Comparison of ENCODE assay signal across 20 cellular contexts in genomic region chr1:15196069-15196468, GRCh38. TPM values are rescaled to one million over a fixed set of nuclear protein-coding genes. Genes with fewer than 3 reads are reported as not detected.
A peak's percentile ranks its signal among the peaks of the same experiment; 100 is the strongest.
DNase-seq lines count a peak whose midpoint lies in the region; ATAC-seq, FAIRE-seq and TF ChIP-seq lines count a peak whose summit lies in the region.
"Had no signal": no experiment of that assay in that cellular context is flagged by ENCODE, and none has a peak within 500 bp of the region (broad histone marks: within the 10 kb centered on the region; RNA-seq: fewer than 3 reads in every experiment).

No MANE protein-coding gene starts in this region.

- H3K36me3 ChIP-seq in HepG2 (replicated peaks in 1 of 2; ENCODE audit: control insufficient read depth in 1 of 2, insufficient read depth in 2 of 2, low read length in 2 of 2) (peaks cover 5 to 25% of the 10 kb centered on the region in 2 experiments; a peak in 4 of 5 replicates), right lobe of liver (no peaks in the 10 kb centered on the region), neuronal stem cell (replicated peaks in 1 of 2; ENCODE audit: control insufficient read depth in 2 of 2, insufficient read depth in 2 of 2, low read length in 2 of 2) (no peaks in the 10 kb centered on the region), brain microvascular endothelial cell (replicated peaks) (no peaks in the 10 kb centered on the region), lower lobe of right lung (no peaks in the 10 kb centered on the region)
- H3K36me3 ChIP-seq: HAP-1 had no signal

- TF ChIP-seq CTCF in HepG2 (CRISPR knock-in tag; IDR thresholded peaks at IDR 0.05) (no peak), right lobe of liver (IDR thresholded peaks at IDR 0.05) (no peak), chondrocyte (IDR thresholded peaks at IDR 0.05) (no peak), brain microvascular endothelial cell (IDR thresholded peaks at IDR 0.05; ENCODE audit: low read depth, low read length, missing control alignments) (no peak), lower lobe of right lung (IDR thresholded peaks at IDR 0.05) (no peak)

- CTCF ChIA-PET in HepG2 (lab: Yijun Ruan, JAX; ENCODE audit: low intra/inter-chr PET ratio, low total read pairs), result no interaction called here

- no peaks in the 10 kb centered on the region for H3K9me3 Mint-ChIP-seq in chondrocyte (ENCODE audit: low read depth)

- H3K4me3 ChIP-seq in HepG2 (replicated peaks in 1 of 3; ENCODE audit: insufficient read depth in 1 of 3, low read depth in 2 of 3, low read length in 3 of 3), result no peak overlapping the region
- H3K4me3 ChIP-seq in right lobe of liver, result no peak overlapping the region
- H3K4me3 ChIP-seq in neuronal stem cell (ENCODE audit: low read length in 2 of 2), result no peak overlapping the region
- H3K4me3 ChIP-seq in brain microvascular endothelial cell (ENCODE audit: low read depth, low read length), result no peak overlapping the region
- no peak overlapping the region for H3K4me3 ChIP-seq in lower lobe of right lung
- H3K4me3 ChIP-seq: HAP-1, SK-N-MC had no signal

- no peak for TF ChIP-seq RAD21 in HepG2 (CRISPR knock-in tag; IDR thresholded peaks at IDR 0.05)

- WGBS in HepG2 (ENCODE audit: low lambda C conversion rate), result 88% methylated on average over 8 of the region's 9 CpGs
- WGBS in right lobe of liver (ENCODE audit: insufficient coverage, low coverage, low lambda C conversion rate, missing lambda C conversion rate), result 67% methylated on average over 8 of the region's 9 CpGs
- no CpG with 5 or more reads among the region's 9 CpGs for WGBS in neuronal stem cell (ENCODE audit: extremely low coverage in 2 of 2, insufficient read length in 2 of 2, insufficient replicate concordance in 1 of 2), 2 donors

- peaks cover 74% of the 10 kb centered on the region for H3K79me2 ChIP-seq in HepG2 (ENCODE audit: insufficient read depth, low read length)

- POLR2A ChIA-PET in HepG2 (lab: Yijun Ruan, JAX), result no interaction called here

- H2AFZ ChIP-seq in HepG2 (ENCODE audit: low read length) (no peak overlapping the region), neuronal stem cell (ENCODE audit: low read length) (no peak overlapping the region)

- H4K91ac ChIP-seq in neuronal stem cell (ENCODE audit: low read depth, low read length, poor library complexity), result no peak overlapping the region

- intact Hi-C loops in HepG2 (cut with micrococcal nuclease; ENCODE audit: unreplicated experiment), result loop anchor here (2.0 kb wide), 1 partner anchor 43 kb away; the partner anchor contains the start of gene TMEM51
- intact Hi-C loops in right lobe of liver (cut with DNase I), result no loop called here
- intact Hi-C loops in lower lobe of right lung (cut with DNase I), result no loop called here

- no peak overlapping the region for H3K4me3 Mint-ChIP-seq in chondrocyte (ENCODE audit: unreplicated experiment)

- H3K4me1 ChIP-seq in HepG2 (ENCODE audit: insufficient read depth, low read length) (peaks cover 68% of the 10 kb centered on the region), right lobe of liver (peaks cover 0 to 11% (median 4%) of the 10 kb centered on the region in 4 donors), neuronal stem cell (ENCODE audit: control insufficient read depth in 2 of 2, insufficient read depth in 1 of 2, low read depth in 1 of 2, low read length in 2 of 2) (peaks cover 13% of the 10 kb centered on the region in 2 donors), lower lobe of right lung (peaks cover 10% of the 10 kb centered on the region)
- H3K4me1 ChIP-seq: HAP-1 had no signal

- no peak overlapping the region for H2AK5ac ChIP-seq in neuronal stem cell (ENCODE audit: low read depth, low read length)

- no TSS peak for BruUV-seq in HepG2 (replicated peaks; lab: Mats Ljungman, UMichigan)

- peaks cover 34% of the 10 kb centered on the region for H4K20me1 ChIP-seq in HepG2 (ENCODE audit: insufficient read depth, low read length)

- H2BK15ac ChIP-seq in neuronal stem cell (ENCODE audit: low read length), result no peak overlapping the region

- no peak for ATAC-seq in HepG2
- no peak for ATAC-seq in right lobe of liver
- ATAC-seq in lower lobe of right lung, result no peak

- H3K79me1 ChIP-seq in neuronal stem cell (ENCODE audit: low read depth, low read length), result no peaks in the 10 kb centered on the region

- no peak overlapping the region for H3K4me2 ChIP-seq in HepG2 (ENCODE audit: low read depth, low read length)
- H3K4me2 ChIP-seq in neuronal stem cell (ENCODE audit: insufficient read depth, low read length, poor library complexity, severe bottlenecking), result no peak overlapping the region

- H3K9ac ChIP-seq in HepG2 (ENCODE audit: insufficient read depth, low read depth, low read length) (no peak overlapping the region), neuronal stem cell (ENCODE audit: low read depth, low read length, poor library complexity) (peak overlapping the region; percentile 66)

- in situ Hi-C loops in HepG2 (cut with HindIII; ENCODE audit: extremely low pct_ligation_motif_present, low pct_unique_long_range_greater_than_20kb) (no loop called here), brain microvascular endothelial cell (cut with HindIII; ENCODE audit: low pct_ligation_motif_present, low sequenced_read_pairs) (no loop called here)

- H3K27me3 ChIP-seq in HepG2 (ENCODE audit: control insufficient read depth in 1 of 2, insufficient read depth in 2 of 2, low read length in 2 of 2), result no peaks in the 10 kb centered on the region
- H3K27me3 ChIP-seq in right lobe of liver, result peaks cover 0 to 5% of the 10 kb centered on the region in 2 donors
- H3K27me3 ChIP-seq in neuronal stem cell (ENCODE audit: control insufficient read depth in 3 of 3, insufficient read depth in 3 of 3, low read depth in 1 of 3, low read length in 3 of 3), result no peaks in the 10 kb centered on the region
- H3K27me3 ChIP-seq in brain microvascular endothelial cell (replicated peaks), result no peaks in the 10 kb centered on the region
- no peaks in the 10 kb centered on the region for H3K27me3 ChIP-seq in lower lobe of right lung (ENCODE audit: low read depth)

- H3K14ac ChIP-seq in neuronal stem cell (ENCODE audit: low read length), result no peak overlapping the region

- H3K27me3 Mint-ChIP-seq in chondrocyte (ENCODE audit: low read depth), result no peaks in the 10 kb centered on the region

- TF ChIP-seq EP300 in HepG2 (IDR thresholded peaks at IDR 0.05; ENCODE audit: low read depth in 2 of 2, low read length in 2 of 2) (no peak), HepG2 (CRISPR knock-in tag; IDR thresholded peaks at IDR 0.05; ENCODE audit: borderline replicate concordance) (no peak)

- H2BK5ac ChIP-seq in neuronal stem cell (ENCODE audit: low read length), result no peak overlapping the region

- H3K9me3 ChIP-seq in HepG2 (ENCODE audit: low read length), result no peaks in the 10 kb centered on the region
- no peaks in the 10 kb centered on the region for H3K9me3 ChIP-seq in right lobe of liver
- no peaks in the 10 kb centered on the region for H3K9me3 ChIP-seq in neuronal stem cell (replicated peaks in 1 of 2; ENCODE audit: control insufficient read depth in 2 of 2, insufficient read depth in 1 of 2, low read depth in 1 of 2, low read length in 2 of 2)
- H3K9me3 ChIP-seq in lower lobe of right lung, result no peaks in the 10 kb centered on the region
- H3K9me3 ChIP-seq: HAP-1 had no signal

- H3K4me1 Mint-ChIP-seq in chondrocyte (ENCODE audit: low read depth), result peaks cover 7% of the 10 kb centered on the region

- no peak overlapping the region for H3K18ac ChIP-seq in neuronal stem cell (ENCODE audit: low read length)

- no peak overlapping the region for H3K27ac ChIP-seq in HepG2 (ENCODE audit: extremely low read length, insufficient read depth, low read length)
- H3K27ac ChIP-seq in right lobe of liver, result no peak overlapping the region
- H3K27ac ChIP-seq in neuronal stem cell (replicated peaks; ENCODE audit: low read length), result no peak overlapping the region
- H3K27ac ChIP-seq in brain microvascular endothelial cell, result no peak overlapping the region
- H3K27ac ChIP-seq in lower lobe of right lung, result no peak overlapping the region
- H3K27ac ChIP-seq: SK-N-MC had no signal

- no peak for TF ChIP-seq POLR2A in HepG2 (IDR thresholded peaks at IDR 0.05; ENCODE audit: insufficient read depth in 1 of 2, low read depth in 2 of 2, low read length in 2 of 2)
- TF ChIP-seq POLR2A in right lobe of liver (IDR thresholded peaks at IDR 0.05), result no peak

- H2BK12ac ChIP-seq in neuronal stem cell (ENCODE audit: low read length), result peak overlapping the region; percentile 50

- peak overlapping the region; percentile 20 for H3K23ac ChIP-seq in neuronal stem cell (ENCODE audit: low read depth, low read length, poor library complexity)

- FAIRE-seq in HepG2 (lab: Jason Lieb, UNC), result no peak
- FAIRE-seq: GM12892 had no signal

- H3K27ac Mint-ChIP-seq in chondrocyte (ENCODE audit: unreplicated experiment), result no peak overlapping the region

- no peak overlapping the region for H3K4ac ChIP-seq in neuronal stem cell (ENCODE audit: low read length)

- H2BK120ac ChIP-seq in neuronal stem cell (ENCODE audit: low read depth, low read length), result no peak overlapping the region

- DNase-seq in HepG2 (ENCODE audit: low spot score) (no peak), right lobe of liver (no peak), chondrocyte (ENCODE audit: low spot score) (peak; percentile 42), neuronal stem cell (ENCODE audit: low spot score) (no peak), brain microvascular endothelial cell (no peak), lower lobe of right lung (no peak), inferior parietal cortex (ENCODE audit: extremely low spot score) (no peak)
- DNase-seq: 8988T, DND-41, NCI-H1092, NCI-H1417 treated with DMSO at 0.1 percent for 48 hours, NCI-H1694 treated with DMSO at 0.1 percent for 48 hours, NCI-H2081, NCI-H2227 treated with DMSO at 0.1 percent for 48 hours, RPMI8226, SHP77 had no signal

- H4K8ac ChIP-seq in neuronal stem cell (ENCODE audit: low read depth, low read length), result no peak overlapping the region

- no peaks in the 10 kb centered on the region for H3K36me3 Mint-ChIP-seq in chondrocyte (ENCODE audit: low read depth)

RNA-seq across cellular contexts. Expression of gene TMEM51, which starts 42.5 kb away (rescaled TPM):
- 6.3 and 12.2 TPM in 2 replicates for total RNA-seq in HepG2 (2016; rRNA removed; fragmentation: Illumina TruSeq; extraction: Trizol)
- total RNA-seq in HepG2 (2016; cell fraction: cytosol; rRNA removed; fragmentation: Illumina TruSeq; extraction: Trizol; ENCODE audit: low read depth), result 2.6 and 2.8 TPM in 2 replicates
- 7.0 and 9.8 TPM in 2 replicates for total RNA-seq in HepG2 (2016; cell fraction: insoluble cytoplasmic fraction; rRNA removed; fragmentation: Illumina TruSeq; extraction: Trizol)
- 5.3 and 6.5 TPM in 2 replicates for total RNA-seq in HepG2 (2016; cell fraction: membrane; rRNA removed; fragmentation: Illumina TruSeq; extraction: Trizol)
- total RNA-seq in HepG2 (2016; cell fraction: nucleus; rRNA removed; fragmentation: Illumina TruSeq; extraction: Trizol), result 9.7 and 11.5 TPM in 2 replicates
- 18.5 and 22.3 TPM in 2 replicates for polyA plus RNA-seq in HepG2 (2011; rRNA removed)
- 20.1 and 23.4 TPM in 2 replicates for polyA plus RNA-seq in HepG2 (2011; cell fraction: cytosol; rRNA removed)
- polyA plus RNA-seq in HepG2 (2011; cell fraction: nucleus; rRNA removed), result 14.3 and 18.6 TPM in 2 replicates
- polyA plus RNA-seq in HepG2 (2012), result 8.0 and 11.2 TPM in 2 replicates
- 1.9 and 2.3 TPM in 2 replicates for polyA plus RNA-seq in HepG2 (2016; cell fraction: cytosol; fragmentation: Illumina TruSeq; extraction: Trizol; ENCODE audit: low read depth)
- polyA plus RNA-seq in HepG2 (2016; cell fraction: insoluble cytoplasmic fraction; fragmentation: Illumina TruSeq; extraction: Trizol; ENCODE audit: low read depth), result 8.4 and 8.6 TPM in 2 replicates
- 3.7 and 4.9 TPM in 2 replicates for polyA plus RNA-seq in HepG2 (2016; cell fraction: membrane; fragmentation: Illumina TruSeq; extraction: Trizol; ENCODE audit: low read depth)
- 23.6 and 23.8 TPM in 2 replicates for polyA plus RNA-seq in HepG2 (2016; cell fraction: nucleus; fragmentation: Illumina TruSeq; extraction: Trizol; ENCODE audit: insufficient read depth, low read depth)
- 3.2 and 18.3 TPM in 2 replicates for polyA minus RNA-seq in HepG2 (2011; rRNA and poly(A)+ RNA removed; ENCODE audit: low replicate concordance)
- 8.7 and 9.4 TPM in 2 replicates for polyA minus RNA-seq in HepG2 (2011; cell fraction: cytosol; rRNA and poly(A)+ RNA removed)
- polyA minus RNA-seq in HepG2 (2011; cell fraction: nucleus; rRNA and poly(A)+ RNA removed), result 8.6 and 9.4 TPM in 2 replicates
- total RNA-seq in right lobe of liver, result 1 to 10 TPM; 1.3 to 5.4 (median 1.9) TPM
- total RNA-seq in chondrocyte, result 0.82 to 1.9 TPM (median 1.8 TPM) in 3 replicates
- polyA plus RNA-seq in neuronal stem cell (2013, experiment 1 of 2), result 9.6 TPM
- 9.7 TPM for polyA plus RNA-seq in neuronal stem cell (2013, experiment 2 of 2)
- 18.4 TPM for total RNA-seq in lower lobe of right lung

RNA-seq across cellular contexts. Expression of gene FHAD1, which starts 51.0 kb away (rescaled TPM):
- total RNA-seq in HepG2 (2016; rRNA removed; fragmentation: Illumina TruSeq; extraction: Trizol), result not detected in 2 replicates
- not detected in 2 replicates for total RNA-seq in HepG2 (2016; cell fraction: cytosol; rRNA removed; fragmentation: Illumina TruSeq; extraction: Trizol; ENCODE audit: low read depth)
- not detected in 2 replicates for total RNA-seq in HepG2 (2016; cell fraction: insoluble cytoplasmic fraction; rRNA removed; fragmentation: Illumina TruSeq; extraction: Trizol)
- not detected in 2 replicates for total RNA-seq in HepG2 (2016; cell fraction: membrane; rRNA removed; fragmentation: Illumina TruSeq; extraction: Trizol)
- total RNA-seq in HepG2 (2016; cell fraction: nucleus; rRNA removed; fragmentation: Illumina TruSeq; extraction: Trizol), result not detected in 2 replicates
- polyA plus RNA-seq in HepG2 (2011; rRNA removed), result not detected in 2 replicates
- polyA plus RNA-seq in HepG2 (2011; cell fraction: cytosol; rRNA removed), result 0.01 and 0.03 TPM in 2 replicates
- polyA plus RNA-seq in HepG2 (2011; cell fraction: nucleus; rRNA removed), result 0.03 and 0.08 TPM in 2 replicates
- 0.08 and 0.11 TPM in 2 replicates for polyA plus RNA-seq in HepG2 (2012)
- not detected in 2 replicates for polyA plus RNA-seq in HepG2 (2016; cell fraction: cytosol; fragmentation: Illumina TruSeq; extraction: Trizol; ENCODE audit: low read depth)
- polyA plus RNA-seq in HepG2 (2016; cell fraction: insoluble cytoplasmic fraction; fragmentation: Illumina TruSeq; extraction: Trizol; ENCODE audit: low read depth), result not detected in 2 replicates
- not detected in 2 replicates for polyA plus RNA-seq in HepG2 (2016; cell fraction: membrane; fragmentation: Illumina TruSeq; extraction: Trizol; ENCODE audit: low read depth)
- 0.27 TPM in 1 of 2 replicates, not detected in the other for polyA plus RNA-seq in HepG2 (2016; cell fraction: nucleus; fragmentation: Illumina TruSeq; extraction: Trizol; ENCODE audit: insufficient read depth, low read depth)
- polyA minus RNA-seq in HepG2 (2011; rRNA and poly(A)+ RNA removed; ENCODE audit: low replicate concordance), result 0.04 and 0.80 TPM in 2 replicates
- not detected in 2 replicates for polyA minus RNA-seq in HepG2 (2011; cell fraction: cytosol; rRNA and poly(A)+ RNA removed)
- polyA minus RNA-seq in HepG2 (2011; cell fraction: nucleus; rRNA and poly(A)+ RNA removed), result not detected in 2 replicates
- total RNA-seq in right lobe of liver, result under 1 TPM in 3 of 6 experiments, not detected in 3; 0.06 to 0.53 (median 0.12) TPM
- total RNA-seq in chondrocyte, result not detected in 3 replicates
- polyA plus RNA-seq in neuronal stem cell (2013, experiment 1 of 2), result 1.8 TPM
- 1.8 TPM for polyA plus RNA-seq in neuronal stem cell (2013, experiment 2 of 2)
- total RNA-seq in lower lobe of right lung, result 14.3 TPM
- polyA plus RNA-seq: BJ had no signal
